In genomic region chr19:10237702-10238101, GRCh38 we compare ENCODE assay signal across 12 cellular contexts. TPM values are rescaled to one million over a fixed set of nuclear protein-coding genes. Genes with fewer than 3 reads are reported as not detected.
DNase-seq lines count a peak whose midpoint lies in the region; ATAC-seq, FAIRE-seq and TF ChIP-seq lines count a peak whose summit lies in the region.
"Had no signal": no experiment of that assay in that cellular context is flagged by ENCODE, and none has a peak within 500 bp of the region (broad histone marks: within the 10 kb centered on the region; RNA-seq: fewer than 3 reads in every experiment).

No MANE protein-coding gene starts in this region.

- CTCF ChIA-PET in OCI-LY7 (lab: Charles Lee; ENCODE audit: unreplicated experiment): no interaction called here
- CTCF ChIA-PET in HepG2 (lab: Yijun Ruan, JAX; ENCODE audit: low intra/inter-chr PET ratio, low total read pairs): interaction anchor here (0.8 kb wide), 1 partner anchor 13 kb away, joined by 3 read pairs; no protein-coding TSS in a partner anchor

- no peak for ATAC-seq in activated T-cell treated with anti-CD3 and anti-CD28 coated beads, Interleukin-2, amount 50 U/mL, for 72 hours (replicated peaks in 1 of 2)
- peak; percentile 40 for ATAC-seq in HepG2
- ATAC-seq: activated T-cell treated with anti-CD3 and anti-CD28 coated beads, Interleukin-2, amount 50 U/mL, for 4 hours had no signal

- DNase-seq in activated T-cell treated with anti-CD3 and anti-CD28 coated beads, Interleukin-2, amount 50 U/mL, for 72 hours: no peak
- DNase-seq in activated T-cell treated with anti-CD3 and anti-CD28 coated beads for 4 hours (no peak), OCI-LY7 (ENCODE audit: low spot score) (no peak), HepG2 (ENCODE audit: low spot score) (no peak), transverse colon (no peak), GM10266 (ENCODE audit: extremely low spot score) (no peak), NCI-H2227 (lab: John Stamatoyannopoulos, UW; ENCODE audit: unreplicated experiment) (no peak), HTR-8/SVneo (ENCODE audit: insufficient read length, low spot score) (no peak)
- DNase-seq: activated T-cell treated with anti-CD3 and anti-CD28 coated beads, Interleukin-2, amount 50 U/mL, for 4 hours had no signal

- WGBS in HepG2 (ENCODE audit: low lambda C conversion rate): 55% methylated on average over 6 of the region's 6 CpGs
- 78 to 79% methylated on average over 3 to 6 of the region's 6 CpGs for whole genome bisulfite sequencing in transverse colon (ENCODE audit: low coverage in 1 of 2), 2 donors

- H3K36me3 Mint-ChIP-seq in activated T-cell treated with anti-CD3 and anti-CD28 coated beads, Interleukin-2, amount 50 U/mL, for 72 hours (ENCODE audit: insufficient read depth in 2 of 2): peaks cover 0 to 2% of the 10 kb centered on the region in 2 donors

- H3K4me2 ChIP-seq in OCI-LY7 (ENCODE audit: low read length): peak overlapping the region; percentile 83
- H3K4me2 ChIP-seq in HepG2 (ENCODE audit: low read depth, low read length): 0 out of 2 replicates have a peak overlapping the region, but pooled peaks have one; percentile 3

- intact Hi-C loops in OCI-LY7 (cut with micrococcal nuclease; ENCODE audit: unreplicated experiment) (loop anchor here (5.0 to 10.0 kb wide), 5 partner anchors 45 to 737 kb away; partner anchors contain the start of genes ANGPTL6, DNMT1 and PPAN), HepG2 (cut with micrococcal nuclease; ENCODE audit: unreplicated experiment) (loop anchor here (5.0 kb wide), 1 partner anchor 45 kb away; the partner anchor contains the start of gene DNMT1), transverse colon (cut with DNase I; ENCODE audit: low total_unique reads) (loop anchor here (10.0 kb wide), 1 partner anchor 123 kb away; the partner anchor contains the start of genes EIF3G and P2RY11)

- POLR2A ChIA-PET in OCI-LY7 (lab: Charles Lee): no interaction called here
- POLR2A ChIA-PET in HepG2 (lab: Yijun Ruan, JAX): interaction anchor here (1.1 kb wide), 1 partner anchor 14 kb away, joined by 5 read pairs; the partner anchor contains the start of gene MRPL4

- peak overlapping the region; percentile 65 for H3K4me3 ChIP-seq in OCI-LY7 (ENCODE audit: low read depth, low read length, poor library complexity, severe bottlenecking)
- H3K4me3 ChIP-seq in HepG2 (replicated peaks in 1 of 3; ENCODE audit: insufficient read depth in 1 of 3, low read depth in 2 of 3, low read length in 3 of 3): no peak overlapping the region
- no peak overlapping the region for H3K4me3 ChIP-seq in transverse colon
- H3K4me3 ChIP-seq: ascending aorta had no signal

- FAIRE-seq in HepG2 (lab: Jason Lieb, UNC): no peak
- FAIRE-seq in HTR-8/SVneo (lab: Jason Lieb, UNC): no peak
- FAIRE-seq: urothelium cell line had no signal

- no peaks in the 10 kb centered on the region for H3K9me2 ChIP-seq in OCI-LY7 (ENCODE audit: insufficient read depth, low read length)

- no peaks in the 10 kb centered on the region; a peak in 1 of 5 replicates for H3K27me3 ChIP-seq in HepG2 (ENCODE audit: control insufficient read depth in 1 of 2, insufficient read depth in 2 of 2, low read length in 2 of 2)
- H3K27me3 ChIP-seq in transverse colon: no peaks in the 10 kb centered on the region
- H3K27me3 ChIP-seq: ascending aorta had no signal

- TF ChIP-seq EP300 in HepG2 (IDR thresholded peaks at IDR 0.05; ENCODE audit: low read depth in 2 of 2, low read length in 2 of 2) (no peak), HepG2 (CRISPR knock-in tag; IDR thresholded peaks at IDR 0.05; ENCODE audit: borderline replicate concordance) (no peak), transverse colon (IDR thresholded peaks at IDR 0.05; ENCODE audit: low read depth) (no peak)

- in situ Hi-C loops in HepG2 (cut with HindIII; ENCODE audit: extremely low pct_ligation_motif_present, low pct_unique_long_range_greater_than_20kb) (loop anchor here (10.0 kb wide), 1 partner anchor 303 kb away; the partner anchor contains the start of gene OLFM2), transverse colon (cut with MboI; ENCODE audit: low pct_ligation_motif_present in 1 of 4, low pct_unique_long_range_greater_than_20kb in 1 of 4, low sequenced_read_pairs in 3 of 4) (loop anchor here in 2 of 4 donors (10.0 to 25.0 kb wide), 2 partner anchors 125 to 133 kb away; partner anchors contain the start of genes ANGPTL6 (in 2 of the 2), PPAN (in 2 of the 2), EIF3G (in 1 of the 2) and P2RY11 (in 1 of the 2))

- no peak for TF ChIP-seq POLR2A in HepG2 (IDR thresholded peaks at IDR 0.05; ENCODE audit: insufficient read depth in 1 of 2, low read depth in 2 of 2, low read length in 2 of 2)
- no peak for TF ChIP-seq POLR2A in transverse colon (IDR thresholded peaks at IDR 0.05)

- H3K27ac ChIP-seq in OCI-LY7 (ENCODE audit: low read depth, low read length, poor library complexity, severe bottlenecking) (peak overlapping the region; percentile 95), HepG2 (ENCODE audit: extremely low read length, insufficient read depth, low read length) (no peak overlapping the region), transverse colon (peak overlapping the region; percentile 59 to 76 (median 70))

- BruUV-seq in OCI-LY7 (replicated peaks; lab: Mats Ljungman, UMichigan) (no TSS peak), HepG2 (replicated peaks; lab: Mats Ljungman, UMichigan) (no TSS peak)

- H4K20me1 ChIP-seq in OCI-LY7 (ENCODE audit: insufficient read depth, low read length) (no peaks in the 10 kb centered on the region), HepG2 (ENCODE audit: insufficient read depth, low read length) (no peaks in the 10 kb centered on the region)

- H3K79me2 ChIP-seq in OCI-LY7 (ENCODE audit: insufficient read depth, low read depth, low read length) (peaks cover 16% of the 10 kb centered on the region; the same call in 1 of the 2 replicates), HepG2 (ENCODE audit: insufficient read depth, low read length) (no peaks in the 10 kb centered on the region)

- H2AFZ ChIP-seq in OCI-LY7 (ENCODE audit: low read length): no peak overlapping the region
- H2AFZ ChIP-seq in HepG2 (ENCODE audit: low read length): no peak overlapping the region

- no peak overlapping the region for H3K9ac ChIP-seq in HepG2 (ENCODE audit: insufficient read depth, low read depth, low read length)

- peaks cover 33% of the 10 kb centered on the region for H3K4me1 Mint-ChIP-seq in activated T-cell treated with anti-CD3 and anti-CD28 coated beads, Interleukin-2, amount 50 U/mL, for 72 hours (ENCODE audit: low read depth)

- no peaks in the 10 kb centered on the region for H3K9me3 Mint-ChIP-seq in activated T-cell treated with anti-CD3 and anti-CD28 coated beads, Interleukin-2, amount 50 U/mL, for 72 hours
- H3K9me3 Mint-ChIP-seq: activated T-cell treated with anti-CD3 and anti-CD28 coated beads, Interleukin-2, amount 50 U/mL, for 4 hours had no signal

- no peak for TF ChIP-seq RAD21 in HepG2 (CRISPR knock-in tag; IDR thresholded peaks at IDR 0.05)

- H3K36me3 ChIP-seq in OCI-LY7 (ENCODE audit: insufficient read depth, low read length) (no peaks in the 10 kb centered on the region), HepG2 (replicated peaks in 1 of 2; ENCODE audit: control insufficient read depth in 1 of 2, insufficient read depth in 2 of 2, low read length in 2 of 2) (no peaks in the 10 kb centered on the region), transverse colon (no peaks in the 10 kb centered on the region)
- H3K36me3 ChIP-seq: ascending aorta had no signal

- H3K27me3 Mint-ChIP-seq in activated T-cell treated with anti-CD3 and anti-CD28 coated beads, Interleukin-2, amount 50 U/mL, for 72 hours (ENCODE audit: low read depth): no peaks in the 10 kb centered on the region

- H3K9me3 ChIP-seq in OCI-LY7 (ENCODE audit: low read length) (no peaks in the 10 kb centered on the region), HepG2 (ENCODE audit: low read length) (no peaks in the 10 kb centered on the region), transverse colon (no peaks in the 10 kb centered on the region)
- H3K9me3 ChIP-seq: ascending aorta had no signal

- peak overlapping the region; percentile 29 to 47 for H3K4me3 Mint-ChIP-seq in activated T-cell treated with anti-CD3 and anti-CD28 coated beads, Interleukin-2, amount 50 U/mL, for 72 hours

- H3K4me1 ChIP-seq in OCI-LY7 (ENCODE audit: insufficient read depth, low read length, poor library complexity, severe bottlenecking) (peaks cover 96% of the 10 kb centered on the region), HepG2 (ENCODE audit: insufficient read depth, low read length) (peaks cover 60% of the 10 kb centered on the region), transverse colon (peaks cover 0 to 13% (median 3%) of the 10 kb centered on the region in 4 donors)
- H3K4me1 ChIP-seq: ascending aorta had no signal

- no peak overlapping the region for H3K27ac Mint-ChIP-seq in activated T-cell treated with anti-CD3 and anti-CD28 coated beads, Interleukin-2, amount 50 U/mL, for 72 hours

- TF ChIP-seq CTCF in OCI-LY7 (conservative IDR thresholded peaks at IDR 0.05; ENCODE audit: low read length): no peak
- no peak for TF ChIP-seq CTCF in HepG2 (CRISPR knock-in tag; IDR thresholded peaks at IDR 0.05)
- TF ChIP-seq CTCF in transverse colon (IDR thresholded peaks at IDR 0.05): no peak
- TF ChIP-seq CTCF in GM10266 (IDR thresholded peaks at IDR 0.05; ENCODE audit: control insufficient read depth, insufficient read depth, low read depth, missing control alignments): no peak

RNA-seq across cellular contexts. Expression of gene S1PR2, which starts 6.6 kb away (rescaled TPM):
- 10 to 100 TPM; 11.5 to 11.6 TPM for total RNA-seq in activated T-cell treated with anti-CD3 and anti-CD28 coated beads, Interleukin-2, amount 50 U/mL, for 72 hours
- 27.0 and 27.8 TPM in 2 replicates for total RNA-seq in OCI-LY7 (2014; rRNA removed; shearing (Covaris generic))
- total RNA-seq in OCI-LY7 (2022) (51.6 and 64.5 TPM in 2 replicates), HepG2 (2016; rRNA removed; fragmentation: Illumina TruSeq; extraction: Trizol) (0.93 and 1.3 TPM in 2 replicates), transverse colon (1 to 10 TPM in 3 of 4 donors, under 1 TPM in 1; 0.80 to 7.1 (median 3.5) TPM)
- 0.26 and 0.51 TPM in 2 replicates for total RNA-seq in HepG2 (2016; cell fraction: cytosol; rRNA removed; fragmentation: Illumina TruSeq; extraction: Trizol; ENCODE audit: low read depth)
- 0.77 and 1.4 TPM in 2 replicates for total RNA-seq in HepG2 (2016; cell fraction: insoluble cytoplasmic fraction; rRNA removed; fragmentation: Illumina TruSeq; extraction: Trizol)
- total RNA-seq in HepG2 (2016; cell fraction: membrane; rRNA removed; fragmentation: Illumina TruSeq; extraction: Trizol): 1.2 and 1.4 TPM in 2 replicates
- 0.66 and 1.0 TPM in 2 replicates for total RNA-seq in HepG2 (2016; cell fraction: nucleus; rRNA removed; fragmentation: Illumina TruSeq; extraction: Trizol)
- polyA plus RNA-seq in HepG2 (2011; rRNA removed): 0.91 and 1.2 TPM in 2 replicates
- 1.1 and 1.2 TPM in 2 replicates for polyA plus RNA-seq in HepG2 (2011; cell fraction: cytosol; rRNA removed)
- polyA plus RNA-seq in HepG2 (2011; cell fraction: nucleus; rRNA removed): 0.51 and 0.69 TPM in 2 replicates
- polyA plus RNA-seq in HepG2 (2012): 0.59 and 0.71 TPM in 2 replicates
- 0.19 and 0.20 TPM in 2 replicates for polyA plus RNA-seq in HepG2 (2016; cell fraction: cytosol; fragmentation: Illumina TruSeq; extraction: Trizol; ENCODE audit: low read depth)
- polyA plus RNA-seq in HepG2 (2016; cell fraction: insoluble cytoplasmic fraction; fragmentation: Illumina TruSeq; extraction: Trizol; ENCODE audit: low read depth): 0.53 and 0.66 TPM in 2 replicates
- 0.55 and 0.86 TPM in 2 replicates for polyA plus RNA-seq in HepG2 (2016; cell fraction: membrane; fragmentation: Illumina TruSeq; extraction: Trizol; ENCODE audit: low read depth)
- 1.1 and 1.4 TPM in 2 replicates for polyA plus RNA-seq in HepG2 (2016; cell fraction: nucleus; fragmentation: Illumina TruSeq; extraction: Trizol; ENCODE audit: insufficient read depth, low read depth)
- 10.2 and 10.5 TPM in 2 replicates for polyA minus RNA-seq in HepG2 (2011; rRNA and poly(A)+ RNA removed; ENCODE audit: low replicate concordance)
- polyA minus RNA-seq in HepG2 (2011; cell fraction: cytosol; rRNA and poly(A)+ RNA removed): 2.3 and 2.4 TPM in 2 replicates
- polyA minus RNA-seq in HepG2 (2011; cell fraction: nucleus; rRNA and poly(A)+ RNA removed): 0.77 and 0.99 TPM in 2 replicates

RNA-seq across cellular contexts. Expression of gene MRPL4, which starts 14.3 kb away (rescaled TPM):
- total RNA-seq in activated T-cell treated with anti-CD3 and anti-CD28 coated beads, Interleukin-2, amount 50 U/mL, for 72 hours: 10 to 100 TPM; 83.2 to 93.6 TPM
- total RNA-seq in OCI-LY7 (2014; rRNA removed; shearing (Covaris generic)): 134 and 148 TPM in 2 replicates
- 132 and 155 TPM in 2 replicates for total RNA-seq in OCI-LY7 (2022)
- 36.7 and 40.6 TPM in 2 replicates for total RNA-seq in HepG2 (2016; rRNA removed; fragmentation: Illumina TruSeq; extraction: Trizol)
- total RNA-seq in HepG2 (2016; cell fraction: cytosol; rRNA removed; fragmentation: Illumina TruSeq; extraction: Trizol; ENCODE audit: low read depth): 27.9 and 28.7 TPM in 2 replicates
- total RNA-seq in HepG2 (2016; cell fraction: insoluble cytoplasmic fraction; rRNA removed; fragmentation: Illumina TruSeq; extraction: Trizol): 31.8 and 42.1 TPM in 2 replicates
- 31.0 and 33.7 TPM in 2 replicates for total RNA-seq in HepG2 (2016; cell fraction: membrane; rRNA removed; fragmentation: Illumina TruSeq; extraction: Trizol)
- total RNA-seq in HepG2 (2016; cell fraction: nucleus; rRNA removed; fragmentation: Illumina TruSeq; extraction: Trizol): 19.4 and 26.7 TPM in 2 replicates
- 42.5 and 45.4 TPM in 2 replicates for polyA plus RNA-seq in HepG2 (2011; rRNA removed)
- polyA plus RNA-seq in HepG2 (2011; cell fraction: cytosol; rRNA removed): 43.4 and 60.6 TPM in 2 replicates
- 90.6 and 101 TPM in 2 replicates for polyA plus RNA-seq in HepG2 (2011; cell fraction: nucleus; rRNA removed)
- polyA plus RNA-seq in HepG2 (2012): 32.0 and 46.2 TPM in 2 replicates
- polyA plus RNA-seq in HepG2 (2016; cell fraction: cytosol; fragmentation: Illumina TruSeq; extraction: Trizol; ENCODE audit: low read depth): 69.8 and 81.5 TPM in 2 replicates
- 76.0 and 88.0 TPM in 2 replicates for polyA plus RNA-seq in HepG2 (2016; cell fraction: insoluble cytoplasmic fraction; fragmentation: Illumina TruSeq; extraction: Trizol; ENCODE audit: low read depth)
- 72.3 and 74.6 TPM in 2 replicates for polyA plus RNA-seq in HepG2 (2016; cell fraction: membrane; fragmentation: Illumina TruSeq; extraction: Trizol; ENCODE audit: low read depth)
- polyA plus RNA-seq in HepG2 (2016; cell fraction: nucleus; fragmentation: Illumina TruSeq; extraction: Trizol; ENCODE audit: insufficient read depth, low read depth): 80.4 and 81.9 TPM in 2 replicates
- polyA minus RNA-seq in HepG2 (2011; rRNA and poly(A)+ RNA removed; ENCODE audit: low replicate concordance): 34.7 and 41.5 TPM in 2 replicates
- polyA minus RNA-seq in HepG2 (2011; cell fraction: cytosol; rRNA and poly(A)+ RNA removed): 14.2 and 20.8 TPM in 2 replicates
- 15.0 and 15.5 TPM in 2 replicates for polyA minus RNA-seq in HepG2 (2011; cell fraction: nucleus; rRNA and poly(A)+ RNA removed)
- total RNA-seq in transverse colon: 10 to 100 TPM; 44.1 to 89.6 (median 62.5) TPM

RNA-seq across cellular contexts. Expression of gene ICAM1, which starts 33.2 kb away (rescaled TPM):
- total RNA-seq in activated T-cell treated with anti-CD3 and anti-CD28 coated beads, Interleukin-2, amount 50 U/mL, for 72 hours: 10 to 100 TPM; 20.7 to 40.1 TPM
- 12.0 and 15.8 TPM in 2 replicates for total RNA-seq in OCI-LY7 (2014; rRNA removed; shearing (Covaris generic))
- 13.4 and 13.5 TPM in 2 replicates for total RNA-seq in OCI-LY7 (2022)
- total RNA-seq in HepG2 (2016; rRNA removed; fragmentation: Illumina TruSeq; extraction: Trizol): 12.8 and 37.9 TPM in 2 replicates
- 2.8 and 3.4 TPM in 2 replicates for total RNA-seq in HepG2 (2016; cell fraction: cytosol; rRNA removed; fragmentation: Illumina TruSeq; extraction: Trizol; ENCODE audit: low read depth)
- total RNA-seq in HepG2 (2016; cell fraction: insoluble cytoplasmic fraction; rRNA removed; fragmentation: Illumina TruSeq; extraction: Trizol): 11.2 and 38.7 TPM in 2 replicates
- 6.9 and 8.2 TPM in 2 replicates for total RNA-seq in HepG2 (2016; cell fraction: membrane; rRNA removed; fragmentation: Illumina TruSeq; extraction: Trizol)
- total RNA-seq in HepG2 (2016; cell fraction: nucleus; rRNA removed; fragmentation: Illumina TruSeq; extraction: Trizol): 36.6 and 43.7 TPM in 2 replicates
- 98.4 and 153 TPM in 2 replicates for polyA plus RNA-seq in HepG2 (2011; rRNA removed)
- polyA plus RNA-seq in HepG2 (2011; cell fraction: cytosol; rRNA removed): 88.6 and 125 TPM in 2 replicates
- 70.4 and 93.5 TPM in 2 replicates for polyA plus RNA-seq in HepG2 (2011; cell fraction: nucleus; rRNA removed)
- polyA plus RNA-seq in HepG2 (2012): 31.4 and 71.9 TPM in 2 replicates
- 2.4 and 2.5 TPM in 2 replicates for polyA plus RNA-seq in HepG2 (2016; cell fraction: cytosol; fragmentation: Illumina TruSeq; extraction: Trizol; ENCODE audit: low read depth)
- 12.7 and 15.7 TPM in 2 replicates for polyA plus RNA-seq in HepG2 (2016; cell fraction: insoluble cytoplasmic fraction; fragmentation: Illumina TruSeq; extraction: Trizol; ENCODE audit: low read depth)
- 4.6 and 5.2 TPM in 2 replicates for polyA plus RNA-seq in HepG2 (2016; cell fraction: membrane; fragmentation: Illumina TruSeq; extraction: Trizol; ENCODE audit: low read depth)
- polyA plus RNA-seq in HepG2 (2016; cell fraction: nucleus; fragmentation: Illumina TruSeq; extraction: Trizol; ENCODE audit: insufficient read depth, low read depth): 75.8 and 77.2 TPM in 2 replicates
- 19.2 and 165 TPM in 2 replicates for polyA minus RNA-seq in HepG2 (2011; rRNA and poly(A)+ RNA removed; ENCODE audit: low replicate concordance)
- 97.0 and 140 TPM in 2 replicates for polyA minus RNA-seq in HepG2 (2011; cell fraction: cytosol; rRNA and poly(A)+ RNA removed)
- polyA minus RNA-seq in HepG2 (2011; cell fraction: nucleus; rRNA and poly(A)+ RNA removed): 31.8 and 54.1 TPM in 2 replicates
- 10 to 100 TPM in 1 of 4 donors, 1 to 10 TPM in 3; 6.4 to 26.6 (median 7.7) TPM for total RNA-seq in transverse colon

RNA-seq across cellular contexts. Expression of gene DNMT1, which starts 42.9 kb away (rescaled TPM):
- 100 to 1,000 TPM; 294 to 304 TPM for total RNA-seq in activated T-cell treated with anti-CD3 and anti-CD28 coated beads, Interleukin-2, amount 50 U/mL, for 72 hours
- 329 and 365 TPM in 2 replicates for total RNA-seq in OCI-LY7 (2014; rRNA removed; shearing (Covaris generic))
- total RNA-seq in OCI-LY7 (2022) (680 and 699 TPM in 2 replicates), HepG2 (2016; rRNA removed; fragmentation: Illumina TruSeq; extraction: Trizol) (71.3 and 91.1 TPM in 2 replicates), transverse colon (100 to 1,000 TPM in 1 of 4 donors, 10 to 100 TPM in 3; 23.3 to 122 (median 42.0) TPM)
- total RNA-seq in HepG2 (2016; cell fraction: cytosol; rRNA removed; fragmentation: Illumina TruSeq; extraction: Trizol; ENCODE audit: low read depth): 19.2 and 22.3 TPM in 2 replicates
- 56.4 and 79.8 TPM in 2 replicates for total RNA-seq in HepG2 (2016; cell fraction: insoluble cytoplasmic fraction; rRNA removed; fragmentation: Illumina TruSeq; extraction: Trizol)
- total RNA-seq in HepG2 (2016; cell fraction: membrane; rRNA removed; fragmentation: Illumina TruSeq; extraction: Trizol): 22.8 and 25.9 TPM in 2 replicates
- total RNA-seq in HepG2 (2016; cell fraction: nucleus; rRNA removed; fragmentation: Illumina TruSeq; extraction: Trizol): 75.7 and 86.8 TPM in 2 replicates
- 24.5 and 31.2 TPM in 2 replicates for polyA plus RNA-seq in HepG2 (2011; rRNA removed)
- polyA plus RNA-seq in HepG2 (2011; cell fraction: cytosol; rRNA removed): 8.4 and 10.3 TPM in 2 replicates
- polyA plus RNA-seq in HepG2 (2011; cell fraction: nucleus; rRNA removed): 93.5 and 117 TPM in 2 replicates
- 44.7 and 63.7 TPM in 2 replicates for polyA plus RNA-seq in HepG2 (2012)
- 4.3 and 4.9 TPM in 2 replicates for polyA plus RNA-seq in HepG2 (2016; cell fraction: cytosol; fragmentation: Illumina TruSeq; extraction: Trizol; ENCODE audit: low read depth)
- polyA plus RNA-seq in HepG2 (2016; cell fraction: insoluble cytoplasmic fraction; fragmentation: Illumina TruSeq; extraction: Trizol; ENCODE audit: low read depth): 51.8 and 69.6 TPM in 2 replicates
- polyA plus RNA-seq in HepG2 (2016; cell fraction: membrane; fragmentation: Illumina TruSeq; extraction: Trizol; ENCODE audit: low read depth): 11.8 and 13.3 TPM in 2 replicates
- polyA plus RNA-seq in HepG2 (2016; cell fraction: nucleus; fragmentation: Illumina TruSeq; extraction: Trizol; ENCODE audit: insufficient read depth, low read depth): 227 and 231 TPM in 2 replicates
- 52.1 and 125 TPM in 2 replicates for polyA minus RNA-seq in HepG2 (2011; rRNA and poly(A)+ RNA removed; ENCODE audit: low replicate concordance)
- polyA minus RNA-seq in HepG2 (2011; cell fraction: cytosol; rRNA and poly(A)+ RNA removed): 28.0 and 28.5 TPM in 2 replicates
- polyA minus RNA-seq in HepG2 (2011; cell fraction: nucleus; rRNA and poly(A)+ RNA removed): 40.2 and 40.9 TPM in 2 replicates

RNA-seq across cellular contexts. Expression of gene ICAM4, which starts 49.1 kb away (rescaled TPM):
- total RNA-seq in activated T-cell treated with anti-CD3 and anti-CD28 coated beads, Interleukin-2, amount 50 U/mL, for 72 hours: 1 to 10 TPM; 1.5 to 1.9 TPM
- not detected in 2 replicates for total RNA-seq in OCI-LY7 (2014; rRNA removed; shearing (Covaris generic))
- total RNA-seq in OCI-LY7 (2022) (0.38 and 0.53 TPM in 2 replicates), HepG2 (2016; rRNA removed; fragmentation: Illumina TruSeq; extraction: Trizol) (1.5 and 2.9 TPM in 2 replicates), transverse colon (under 1 TPM in 2 of 4 donors, not detected in 2; 0.48 to 0.55 TPM)
- 1.1 and 1.9 TPM in 2 replicates for total RNA-seq in HepG2 (2016; cell fraction: cytosol; rRNA removed; fragmentation: Illumina TruSeq; extraction: Trizol; ENCODE audit: low read depth)
- 1.0 and 3.0 TPM in 2 replicates for total RNA-seq in HepG2 (2016; cell fraction: insoluble cytoplasmic fraction; rRNA removed; fragmentation: Illumina TruSeq; extraction: Trizol)
- 1.7 and 2.0 TPM in 2 replicates for total RNA-seq in HepG2 (2016; cell fraction: membrane; rRNA removed; fragmentation: Illumina TruSeq; extraction: Trizol)
- 1.6 and 2.6 TPM in 2 replicates for total RNA-seq in HepG2 (2016; cell fraction: nucleus; rRNA removed; fragmentation: Illumina TruSeq; extraction: Trizol)
- 3.1 and 4.0 TPM in 2 replicates for polyA plus RNA-seq in HepG2 (2011; rRNA removed)
- 3.1 and 6.6 TPM in 2 replicates for polyA plus RNA-seq in HepG2 (2011; cell fraction: cytosol; rRNA removed)
- 2.1 and 3.1 TPM in 2 replicates for polyA plus RNA-seq in HepG2 (2011; cell fraction: nucleus; rRNA removed)
- 2.3 and 2.5 TPM in 2 replicates for polyA plus RNA-seq in HepG2 (2012)
- 1.4 and 1.9 TPM in 2 replicates for polyA plus RNA-seq in HepG2 (2016; cell fraction: cytosol; fragmentation: Illumina TruSeq; extraction: Trizol; ENCODE audit: low read depth)
- polyA plus RNA-seq in HepG2 (2016; cell fraction: insoluble cytoplasmic fraction; fragmentation: Illumina TruSeq; extraction: Trizol; ENCODE audit: low read depth): 1.4 and 1.6 TPM in 2 replicates
- 1.5 and 1.8 TPM in 2 replicates for polyA plus RNA-seq in HepG2 (2016; cell fraction: membrane; fragmentation: Illumina TruSeq; extraction: Trizol; ENCODE audit: low read depth)
- polyA plus RNA-seq in HepG2 (2016; cell fraction: nucleus; fragmentation: Illumina TruSeq; extraction: Trizol; ENCODE audit: insufficient read depth, low read depth): 3.3 and 3.9 TPM in 2 replicates
- 0.09 and 3.3 TPM in 2 replicates for polyA minus RNA-seq in HepG2 (2011; rRNA and poly(A)+ RNA removed; ENCODE audit: low replicate concordance)
- 1.6 and 2.0 TPM in 2 replicates for polyA minus RNA-seq in HepG2 (2011; cell fraction: cytosol; rRNA and poly(A)+ RNA removed)
- polyA minus RNA-seq in HepG2 (2011; cell fraction: nucleus; rRNA and poly(A)+ RNA removed): 1.7 and 2.4 TPM in 2 replicates
- total RNA-seq: ascending aorta, LHCN-M2 had no signal
